15 cellular contexts compared by ENCODE assay signal in the genomic region with DNA sequence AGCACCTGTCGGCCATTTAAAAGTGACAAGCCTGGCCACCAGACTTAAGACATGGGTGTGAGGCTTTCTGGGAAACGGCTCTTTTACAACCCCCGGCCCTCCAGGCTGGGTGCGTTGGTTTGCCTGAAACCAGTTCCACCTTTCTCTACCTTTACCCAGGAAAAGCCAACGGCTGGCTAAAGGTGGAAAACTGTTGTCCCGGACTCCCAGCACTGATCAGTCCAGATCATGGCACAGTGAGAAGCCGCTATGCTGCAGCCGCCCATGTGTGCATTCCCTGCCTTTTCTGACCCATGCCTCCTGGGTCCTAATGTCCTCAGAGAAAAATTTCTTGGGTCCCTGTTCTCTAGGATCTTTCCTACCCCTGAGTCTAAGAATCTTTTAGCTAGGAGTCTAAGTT.
"Had no signal": no experiment of that assay in that cellular context is flagged by ENCODE, and none has a peak within 500 bp of the region (broad histone marks: within the 10 kb centered on the region; RNA-seq: fewer than 3 reads in every experiment).

No MANE protein-coding gene starts in this region.

- H3K4me1 Mint-ChIP-seq: activated naive CD4-positive, alpha-beta T cell treated with anti-CD3 and anti-CD28 coated beads, Interleukin-2, amount 50 U/mL, for 24 hours had no signal

- H3K4me3 Mint-ChIP-seq: activated CD4-positive, alpha-beta T cell treated with anti-CD3 and anti-CD28 coated beads, Interleukin-2, amount 10 ng/mL, durations not matched to agents 24 days and 14 days; activated naive CD4-positive, alpha-beta T cell treated with anti-CD3 and anti-CD28 coated beads, Interleukin-2, amount 50 U/mL, for 24 hours; nephron progenitor cell; stimulated activated naive CD8-positive, alpha-beta T cell treated with anti-CD3 and anti-CD28 coated beads, Interleukin-15, Interleukin-2, amounts not matched to agents 100 ng/mL and 50 ng/mL, for 24 hours; WTC11 had no signal

- DNase-seq: activated CD4-positive, alpha-beta T cell treated with anti-CD3 and anti-CD28 coated beads, Interleukin-2, amount 10 ng/mL, durations not matched to agents 24 days and 14 days; activated CD8-positive, alpha-beta memory T cell treated with anti-CD3 and anti-CD28 coated beads for 24 hours; caudate nucleus; effector CD8-positive, alpha-beta T cell; foreskin melanocyte; heart left ventricle; mucosa of descending colon; nephron progenitor cell; stimulated activated CD4-positive, alpha-beta T cell treated with anti-CD3 and anti-CD28 coated beads, Interleukin-2, amount 100 ng/mL, for 48 hours; upper lobe of left lung had no signal

- H3K27me3 ChIP-seq: heart left ventricle, upper lobe of left lung had no signal

- H3K27ac Mint-ChIP-seq: activated naive CD4-positive, alpha-beta T cell treated with anti-CD3 and anti-CD28 coated beads, Interleukin-2, amount 50 U/mL, for 24 hours; activated T-helper 2 cell treated with anti-CD3 and anti-CD28 coated beads, Interferon-gamma antibody, Interleukin-2, Interleukin-4, amounts not matched to agents 10 μg/mL and 5 μg/mL and 100 μg/mL, durations not matched to agents 14 hours and 24 hours and 36 hours; nephron progenitor cell; stimulated activated naive CD8-positive, alpha-beta T cell treated with anti-CD3 and anti-CD28 coated beads, Interleukin-15, Interleukin-2, amounts not matched to agents 100 ng/mL and 50 ng/mL, for 24 hours; WTC11 had no signal

- H3K9me3 Mint-ChIP-seq: activated naive CD4-positive, alpha-beta T cell treated with anti-CD3 and anti-CD28 coated beads, Interleukin-2, amount 50 U/mL, for 24 hours had no signal

- H3K36me3 Mint-ChIP-seq: activated naive CD4-positive, alpha-beta T cell treated with anti-CD3 and anti-CD28 coated beads, Interleukin-2, amount 50 U/mL, for 24 hours had no signal

- H3K9me3 ChIP-seq: heart left ventricle, upper lobe of left lung had no signal

- ATAC-seq: heart left ventricle, mucosa of descending colon, WTC11 had no signal

- H3K36me3 ChIP-seq: heart left ventricle, upper lobe of left lung had no signal

- H3K4me1 ChIP-seq: heart left ventricle, upper lobe of left lung had no signal

- H3K4me3 ChIP-seq: coronary artery, heart left ventricle, mucosa of descending colon, upper lobe of left lung had no signal

- H3K27ac ChIP-seq: coronary artery, heart left ventricle, upper lobe of left lung had no signal

- H3K27me3 Mint-ChIP-seq: activated CD4-positive, alpha-beta T cell treated with anti-CD3 and anti-CD28 coated beads, Interleukin-2, amount 10 ng/mL, durations not matched to agents 24 days and 14 days; activated naive CD4-positive, alpha-beta T cell treated with anti-CD3 and anti-CD28 coated beads, Interleukin-2, amount 50 U/mL, for 24 hours; stimulated activated naive CD8-positive, alpha-beta T cell treated with anti-CD3 and anti-CD28 coated beads, Interleukin-15, Interleukin-2, amounts not matched to agents 100 ng/mL and 50 ng/mL, for 24 hours had no signal
